In genomic region chr4:38743866-38744265, GRCh38 we compare ENCODE assay signal across 15 cellular contexts. TPM values are rescaled to one million over a fixed set of nuclear protein-coding genes. Genes with fewer than 3 reads are reported as not detected.
A peak's percentile ranks its signal among the peaks of the same experiment; 100 is the strongest.
DNase-seq lines count a peak whose midpoint lies in the region; ATAC-seq and TF ChIP-seq lines count a peak whose summit lies in the region.
"Had no signal": no experiment of that assay in that cellular context is flagged by ENCODE, and none has a peak within 500 bp of the region (broad histone marks: within the 10 kb centered on the region; RNA-seq: fewer than 3 reads in every experiment).

No MANE protein-coding gene starts in this region.

- H3K27me3 ChIP-seq in vagina, result no peaks in the 10 kb centered on the region
- H3K27me3 ChIP-seq: colonic mucosa, sigmoid colon had no signal

- no peak for TF ChIP-seq POLR2A in vagina (IDR thresholded peaks at IDR 0.05)

- ATAC-seq in GM18498 (IDR thresholded peaks at IDR 0.05; ENCODE audit: unreplicated experiment) (no peak), GM19467 (IDR thresholded peaks at IDR 0.05; ENCODE audit: unreplicated experiment) (no peak)
- ATAC-seq: activated naive CD8-positive, alpha-beta T cell treated with anti-CD3 and anti-CD28 coated beads, Interleukin-2, amount 50 U/mL, for 24 hours; naive thymus-derived CD8-positive, alpha-beta T cell had no signal

- H3K36me3 ChIP-seq in vagina, result no peaks in the 10 kb centered on the region
- H3K36me3 ChIP-seq: colonic mucosa, sigmoid colon had no signal

- peak; percentile 86 for DNase-seq in CD1c-positive myeloid dendritic cell (ENCODE audit: extremely low spot score)
- peak; percentile 43 to 55 for DNase-seq in Kasumi-1 (lab: John Stamatoyannopoulos, UW)
- DNase-seq in cerebellum (ENCODE audit: low spot score), result peak; percentile 26
- DNase-seq in myocyte (ENCODE audit: low read depth), result peak; percentile 74
- DNase-seq in NCI-H345 treated with DMSO at 0.1 percent for 48 hours (lab: John Stamatoyannopoulos, UW; ENCODE audit: unreplicated experiment), result no peak
- DNase-seq in vagina (ENCODE audit: extremely low spot score in 2 of 2), result no peak
- DNase-seq: activated naive CD8-positive, alpha-beta T cell treated with anti-CD3 and anti-CD28 coated beads, Interleukin-2, amount 50 U/mL, for 24 hours; CD4-positive, alpha-beta T cell; colonic mucosa; naive thymus-derived CD8-positive, alpha-beta T cell; NCI-H1048; NCI-H446 treated with DMSO at 0.1 percent for 48 hours; sigmoid colon had no signal

- no peak overlapping the region for H3K4me3 ChIP-seq in vagina
- H3K4me3 ChIP-seq: colonic mucosa, sigmoid colon had no signal

- H3K9me3 ChIP-seq in vagina, result no peaks in the 10 kb centered on the region
- H3K9me3 ChIP-seq: colonic mucosa had no signal

- no peak for TF ChIP-seq CTCF in vagina (IDR thresholded peaks at IDR 0.05)

- intact Hi-C loops in vagina (cut with DNase I), result no loop called here

- no peaks in the 10 kb centered on the region for H3K4me1 ChIP-seq in vagina
- H3K4me1 ChIP-seq: colonic mucosa, sigmoid colon had no signal

- no peak overlapping the region for H3K27ac ChIP-seq in vagina
- H3K27ac ChIP-seq: colonic mucosa, sigmoid colon had no signal

RNA-seq across cellular contexts. Expression of gene TLR10, which starts 38.9 kb away (rescaled TPM):
- total RNA-seq in cerebellum (1.2 TPM), myocyte (not detected in 2 replicates), vagina (not detected)
- not detected for polyA plus RNA-seq in myocyte (2012)
- total RNA-seq: CD4-positive, alpha-beta T cell had no signal

Comparison
In these comparisons a context has a peak if more than half of its experiments do, and no peak if none do; other contexts are left out.
1. DNase-seq: peak in CD1c-positive myeloid dendritic cell (single experiment), Kasumi-1 (2 of 2), cerebellum (single experiment) and myocyte (single experiment); none in NCI-H345 treated with DMSO at 0.1 percent for 48 hours (single experiment) and vagina (0 of 2).